8 cellular contexts compared by ENCODE assay signal in the genomic region with DNA sequence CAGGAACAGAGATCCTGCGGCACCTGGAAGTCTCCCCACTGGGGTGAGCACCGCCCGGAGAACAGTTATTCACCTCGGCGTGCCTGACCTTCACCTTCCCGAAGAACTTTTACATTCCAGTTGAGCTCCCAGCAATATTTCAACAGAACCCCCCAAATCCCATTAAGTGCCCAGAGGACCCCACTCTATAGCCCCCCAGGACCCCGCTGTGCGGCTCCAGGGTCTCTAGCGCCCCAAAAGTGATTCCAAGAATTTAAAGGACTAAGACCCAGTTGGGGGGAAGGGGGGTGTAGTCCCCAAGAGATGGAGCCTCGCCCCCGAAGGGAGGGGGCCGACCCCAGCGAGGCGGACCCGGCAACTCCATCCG. TPM values are rescaled to one million over a fixed set of nuclear protein-coding genes. Genes with fewer than 3 reads are reported as not detected.
DNase-seq lines count a peak whose midpoint lies in the region; ATAC-seq and TF ChIP-seq lines count a peak whose summit lies in the region.

No MANE protein-coding gene starts in this region.

- in situ Hi-C loops in astrocyte of the cerebellum (cut with HindIII; ENCODE audit: low sequenced_read_pairs) = no loop called here

- peak overlapping the region; percentile 99 for H3K4me3 ChIP-seq in astrocyte of the cerebellum (ENCODE audit: low read depth, low read length)
- peak overlapping the region; percentile 82 to 96 (median 94) for H3K4me3 ChIP-seq in right lobe of liver

- H3K4me3 Mint-ChIP-seq in activated naive CD4-positive, alpha-beta T cell treated with anti-CD3 and anti-CD28 coated beads, Interleukin-2, amount 10 ng/mL, durations not matched to agents 7 days and 5 days = peak overlapping the region; percentile 98
- H3K4me3 Mint-ChIP-seq in type B pancreatic cell = peak overlapping the region; percentile 96

- H3K4me1 Mint-ChIP-seq in activated naive CD4-positive, alpha-beta T cell treated with anti-CD3 and anti-CD28 coated beads, Interleukin-2, amount 10 ng/mL, durations not matched to agents 7 days and 5 days = peaks cover 44% of the 10 kb centered on the region
- H3K4me1 Mint-ChIP-seq in type B pancreatic cell (ENCODE audit: unreplicated experiment) = peaks cover 27% of the 10 kb centered on the region

- CTCF ChIA-PET in activated naive CD4-positive, alpha-beta T cell treated with anti-CD3 and anti-CD28 coated beads, Interleukin-2, amount 10 ng/mL, durations not matched to agents 7 days and 5 days (lab: Charles Lee) = interaction anchor here (1.0 to 4.3 kb wide), 10 partner anchors 12 to 220 kb away, joined by 3 to 72 read pairs (median 8); a partner anchor contains a TSS

- peaks cover 7% of the 10 kb centered on the region for H3K27me3 Mint-ChIP-seq in activated naive CD4-positive, alpha-beta T cell treated with anti-CD3 and anti-CD28 coated beads, Interleukin-2, amount 10 ng/mL, durations not matched to agents 7 days and 5 days
- no peaks in the 10 kb centered on the region for H3K27me3 Mint-ChIP-seq in type B pancreatic cell

- H3K36me3 ChIP-seq in right lobe of liver = peaks cover 0 to 6% (median 0%) of the 10 kb centered on the region in 4 donors

- DNase-seq in activated naive CD4-positive, alpha-beta T cell treated with anti-CD3 and anti-CD28 coated beads, Interleukin-2, amount 10 ng/mL, durations not matched to agents 7 days and 5 days = no peak
- DNase-seq in activated naive CD4-positive, alpha-beta T cell treated with Interleukin-2 at 50 U/mL for 16 hours = no peak
- DNase-seq in astrocyte of the cerebellum (ENCODE audit: low read depth) = no peak
- DNase-seq in right lobe of liver = peak in 1 of 3 donors; percentile 30
- no peak for DNase-seq in type B pancreatic cell (ENCODE audit: extremely low spot score, unreplicated experiment)
- DNase-seq in NCI-H2227 (lab: John Stamatoyannopoulos, UW; ENCODE audit: unreplicated experiment) = no peak
- DNase-seq in NCI-H748 (lab: John Stamatoyannopoulos, UW; ENCODE audit: unreplicated experiment) = no peak

- WGBS in right lobe of liver (ENCODE audit: insufficient coverage, low coverage, low lambda C conversion rate, missing lambda C conversion rate) = 0% methylated on average over 14 of the region's 16 CpGs

- peaks cover 18% of the 10 kb centered on the region for H3K36me3 Mint-ChIP-seq in activated naive CD4-positive, alpha-beta T cell treated with anti-CD3 and anti-CD28 coated beads, Interleukin-2, amount 10 ng/mL, durations not matched to agents 7 days and 5 days
- H3K36me3 Mint-ChIP-seq in type B pancreatic cell = no peaks in the 10 kb centered on the region

- H3K9me3 ChIP-seq in right lobe of liver = no peaks in the 10 kb centered on the region

- no peaks in the 10 kb centered on the region for H3K27me3 ChIP-seq in right lobe of liver

- no peak for ATAC-seq in right lobe of liver
- ATAC-seq in GM21723 (IDR thresholded peaks at IDR 0.05; ENCODE audit: unreplicated experiment) = no peak

- peak overlapping the region; percentile 84 to 97 (median 95) for H3K27ac ChIP-seq in right lobe of liver

- H3K4me1 ChIP-seq in right lobe of liver = peaks cover 4 to 35% (median 17%) of the 10 kb centered on the region in 4 donors

- no peaks in the 10 kb centered on the region for H3K9me3 Mint-ChIP-seq in activated naive CD4-positive, alpha-beta T cell treated with anti-CD3 and anti-CD28 coated beads, Interleukin-2, amount 10 ng/mL, durations not matched to agents 7 days and 5 days
- H3K9me3 Mint-ChIP-seq in type B pancreatic cell = no peaks in the 10 kb centered on the region

- no peak for TF ChIP-seq POLR2A in right lobe of liver (IDR thresholded peaks at IDR 0.05)

- intact Hi-C loops in right lobe of liver (cut with DNase I) = loop anchor here in 1 of 2 donors (10.0 kb wide), 1 partner anchor 128 kb away; no protein-coding TSS in a partner anchor

- peak overlapping the region; percentile 98 for H3K27ac Mint-ChIP-seq in activated naive CD4-positive, alpha-beta T cell treated with anti-CD3 and anti-CD28 coated beads, Interleukin-2, amount 10 ng/mL, durations not matched to agents 7 days and 5 days
- H3K27ac Mint-ChIP-seq in type B pancreatic cell = peak overlapping the region; percentile 93

- TF ChIP-seq CTCF in astrocyte of the cerebellum (IDR thresholded peaks at IDR 0.05; ENCODE audit: low read depth, low read length, missing control alignments) (no peak), right lobe of liver (IDR thresholded peaks at IDR 0.05) (peak in 1 of 4 donors; percentile 2), type B pancreatic cell (conservative IDR thresholded peaks at IDR 0.05) (peak; percentile 11)

RNA-seq across cellular contexts. Expression of a gene that starts 0.5 kb away (rescaled TPM):
- total RNA-seq in right lobe of liver (10 to 100 TPM; 22.3 to 53.0 (median 41.3) TPM), type B pancreatic cell (ENCODE audit: low replicate concordance) (55.4 and 56.1 TPM in 2 replicates)

RNA-seq across cellular contexts. Expression of a gene that starts 2.6 kb away (rescaled TPM):
- total RNA-seq in right lobe of liver (10 to 100 TPM in 2 of 6 experiments, 1 to 10 TPM in 4; 7.5 to 14.9 (median 9.3) TPM), type B pancreatic cell (ENCODE audit: low replicate concordance) (35.1 and 42.3 TPM in 2 replicates)

RNA-seq across cellular contexts. Expression of a gene that starts 16.4 kb away (rescaled TPM):
- total RNA-seq in right lobe of liver (over 10,000 TPM; 10,569 to 17,502 (median 15,749) TPM), type B pancreatic cell (ENCODE audit: low replicate concordance) (8.2 and 14.2 TPM in 2 replicates)

RNA-seq across cellular contexts. Expression of a gene that starts 30.3 kb away (rescaled TPM):
- total RNA-seq in right lobe of liver (1 to 10 TPM in 4 of 6 experiments, under 1 TPM in 2; 0.72 to 2.3 (median 1.3) TPM), type B pancreatic cell (ENCODE audit: low replicate concordance) (17.4 and 47.5 TPM in 2 replicates)

RNA-seq across cellular contexts. Expression of a gene that starts 35.6 kb away (rescaled TPM):
- total RNA-seq in right lobe of liver (1 to 10 TPM; 1.1 to 7.9 (median 3.1) TPM), type B pancreatic cell (ENCODE audit: low replicate concordance) (not detected in 2 replicates)

Comparison
In these comparisons a context has a peak if more than half of its experiments do, and no peak if none do; other contexts are left out.
1. RNA of a gene that starts 16.4 kb away (total RNA-seq): 10,569 to 17,502 TPM in right lobe of liver; 8.2 to 14.2 TPM in type B pancreatic cell; every median in the first group is over 100 times any median in the second.